10 cellular contexts compared by ENCODE assay signal in the genomic region with DNA sequence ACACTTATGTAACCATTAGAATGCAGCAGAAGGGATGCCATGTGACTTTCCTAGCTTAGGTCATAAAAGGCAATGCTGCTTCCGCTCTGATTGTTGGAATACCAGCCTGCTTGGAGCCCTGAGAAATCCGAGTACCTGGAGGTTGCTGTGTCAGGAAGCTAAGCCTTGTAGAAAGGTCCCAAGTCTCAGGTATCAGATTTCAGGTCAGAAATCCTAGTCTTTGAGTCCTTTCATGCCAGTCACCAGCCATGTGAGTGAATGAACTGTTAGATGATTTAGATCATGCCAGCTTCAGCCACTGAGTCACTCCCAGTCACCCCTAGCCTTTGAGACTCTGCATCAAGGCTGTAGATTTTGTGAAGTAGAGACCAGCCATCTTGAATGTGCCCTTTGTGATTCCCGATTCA. TPM values are rescaled to one million over a fixed set of nuclear protein-coding genes. Genes with fewer than 3 reads are reported as not detected.
DNase-seq lines count a peak whose midpoint lies in the region; TF ChIP-seq lines count a peak whose summit lies in the region.
"Had no signal": no experiment of that assay in that cellular context is flagged by ENCODE, and none has a peak within 500 bp of the region (broad histone marks: within the 10 kb centered on the region; RNA-seq: fewer than 3 reads in every experiment).

No MANE protein-coding gene starts in this region.

- H3K27ac ChIP-seq in iPS-20b (ENCODE audit: low read length) (peak overlapping the region; percentile 62), tibial artery (no peak overlapping the region)

- DNase-seq in DMS53 (lab: John Stamatoyannopoulos, UW) (peak; percentile 41), HK-2 (ENCODE audit: unreplicated experiment) (peak; percentile 33), SK-N-DZ (ENCODE audit: low spot score) (peak; percentile 45), cardiac septum (ENCODE audit: low spot score) (no peak), tibial artery (no peak), activated gamma-delta T cell treated with Interleukin-2 at 50 U/mL for 16 hours (no peak)
- DNase-seq in stimulated activated CD4-positive, alpha-beta T cell treated with anti-CD3 and anti-CD28 coated beads, Interleukin-2, amount 100 ng/mL, for 48 hours = no peak
- DNase-seq: NCI-H524 treated with DMSO at 0.1 percent for 48 hours, occipital lobe had no signal

- H3K9me3 ChIP-seq in iPS-20b (ENCODE audit: insufficient read depth, low read depth, low read length) (no peaks in the 10 kb centered on the region), tibial artery (peaks cover 0 to 4% (median 0%) of the 10 kb centered on the region in 3 donors)

- peaks cover 11% of the 10 kb centered on the region; the same call in 1 of the 2 replicates for H3K4me1 ChIP-seq in iPS-20b (ENCODE audit: insufficient read depth, low read length)
- H3K4me1 ChIP-seq in tibial artery = peaks cover 0 to 16% (median 0%) of the 10 kb centered on the region in 4 donors

- H3K4me3 ChIP-seq in iPS-20b (ENCODE audit: low read length) = peak overlapping the region; percentile 16; the same call in 1 of the 2 replicates
- H3K4me3 ChIP-seq in tibial artery = no peak overlapping the region

- TF ChIP-seq CTCF in tibial artery (IDR thresholded peaks at IDR 0.05) = no peak

- peak overlapping the region; percentile 54; the same call in 1 of the 2 replicates for H3K9ac ChIP-seq in iPS-20b (ENCODE audit: low read depth, low read length)

- H3K27me3 ChIP-seq in iPS-20b (ENCODE audit: insufficient read depth, low read length) (no peaks in the 10 kb centered on the region), tibial artery (no peaks in the 10 kb centered on the region)

- intact Hi-C loops in cardiac septum (cut with DNase I) = no loop called here
- intact Hi-C loops in tibial artery (cut with DNase I; ENCODE audit: low total_unique reads) = no loop called here

- H3K36me3 ChIP-seq in iPS-20b (ENCODE audit: insufficient read depth, low read depth, low read length) (no peaks in the 10 kb centered on the region), tibial artery (no peaks in the 10 kb centered on the region)

RNA-seq across cellular contexts. Expression of gene RAP1GDS1, which starts 23.5 kb away (rescaled TPM):
- 55.4 and 63.2 TPM in 2 replicates for polyA plus RNA-seq in SK-N-DZ (2014; cell fraction: cytosol; rRNA removed)
- 21.2 and 30.4 TPM in 2 replicates for polyA plus RNA-seq in SK-N-DZ (2014; cell fraction: nucleus; rRNA removed)
- 18.9 TPM for total RNA-seq in cardiac septum

Comparison
In these comparisons a context has a peak if more than half of its experiments do, and no peak if none do; other contexts are left out.
1. DNase-seq: peak in DMS53 (single experiment), HK-2 (single experiment) and SK-N-DZ (single experiment); none in stimulated activated CD4-positive, alpha-beta T cell treated with anti-CD3 and anti-CD28 coated beads, Interleukin-2, amount 100 ng/mL, for 48 hours (0 of 2), cardiac septum (single experiment), tibial artery (0 of 2) and activated gamma-delta T cell treated with Interleukin-2 at 50 U/mL for 16 hours (single experiment).